ENCODE assay signal across 1 cellular context in genomic region chr20:58950603-58951002, GRCh38.
TF ChIP-seq lines count a peak whose summit lies in the region.

No MANE protein-coding gene starts in this region.

TF ChIP-seq in K562, 482 proteins besides CTCF, POLR2A, EP300 and RAD21:
- TF ChIP-seq ZNF280A (IDR thresholded peaks at IDR 0.05; ENCODE audit: low read depth, partially characterized antibody) (no peak), MAFF (IDR thresholded peaks at IDR 0.05; ENCODE audit: low read length) (peak; percentile 76), PREB (CRISPR knock-in tag; IDR thresholded peaks at IDR 0.05) (no peak), BCOR (IDR thresholded peaks at IDR 0.05) (no peak), CEBPB (tag; IDR thresholded peaks at IDR 0.05) (0 out of 2 replicates have a peak, but pooled peaks have one; percentile 13), RNF2 (IDR thresholded peaks at IDR 0.05) (peak; percentile 13; the same call in 1 of the 2 replicates), DACH1 (IDR thresholded peaks at IDR 0.05; ENCODE audit: partially characterized antibody) (no peak), ZNF316 (IDR thresholded peaks at IDR 0.05) (peak; percentile 94), ZC3H11A (IDR thresholded peaks at IDR 0.05; ENCODE audit: low read depth, low read length) (no peak), MAFK (IDR thresholded peaks at IDR 0.05; ENCODE audit: low read length) (peak; percentile 76), CSDE1 (IDR thresholded peaks at IDR 0.05) (no peak), MAFG (tag; conservative IDR thresholded peaks at IDR 0.05) (peak; percentile 87), ZNF133 (CRISPR knock-in tag; IDR thresholded peaks at IDR 0.05) (no peak), C11orf30 (IDR thresholded peaks at IDR 0.05; ENCODE audit: low read depth) (peak; percentile 89)
